Comparison of ENCODE assay signal across 8 cellular contexts in the genomic region with DNA sequence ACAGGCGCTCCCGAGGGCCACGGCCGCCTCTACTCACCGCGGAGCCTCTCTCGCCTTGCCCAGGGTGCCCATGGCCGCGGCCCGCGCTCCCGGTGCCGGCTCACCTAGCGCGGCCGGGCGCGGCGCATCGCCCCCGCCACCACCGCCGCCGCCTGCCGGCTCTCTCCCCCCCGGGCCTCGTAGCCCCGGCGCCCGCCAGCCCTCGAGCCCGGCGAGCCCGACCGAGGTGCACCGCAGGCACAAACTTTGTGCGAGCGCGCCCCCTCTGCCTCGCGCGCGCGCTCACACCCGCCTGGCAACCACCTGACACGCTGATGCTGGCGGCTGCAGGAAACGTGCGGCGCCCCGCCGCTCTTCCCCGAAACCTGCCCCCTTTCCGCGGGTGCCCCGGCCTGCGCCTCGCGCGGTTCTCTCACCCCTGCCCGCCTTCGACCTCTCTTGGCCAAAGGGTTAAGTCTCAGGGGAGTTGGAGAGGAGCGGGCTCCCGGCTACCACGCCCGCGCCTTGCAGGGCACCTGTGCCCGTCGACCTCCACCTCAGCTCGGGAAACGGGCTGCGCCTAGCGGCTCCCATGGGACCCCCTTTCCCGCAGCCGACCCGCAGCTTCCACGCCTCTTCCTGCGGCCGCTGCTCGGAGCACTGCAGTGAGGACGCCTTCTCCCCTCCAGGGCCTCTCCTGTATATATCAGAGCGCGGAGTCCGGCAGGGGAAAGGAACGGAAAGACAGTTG. TPM values are rescaled to one million over a fixed set of nuclear protein-coding genes. Genes with fewer than 3 reads are reported as not detected.
DNase-seq lines count a peak whose midpoint lies in the region; ATAC-seq, FAIRE-seq and TF ChIP-seq lines count a peak whose summit lies in the region.

A gene (minus strand): TSS at position 258 of the 730 bp plus-strand sequence. CDS start 186 bp downstream, at position 72.

- in situ Hi-C loops in G401 (cut with HindIII; ENCODE audit: low sequenced_read_pairs), result no loop called here

- H3K27ac ChIP-seq in body of pancreas, result peak within 1 kb of the TSS; percentile 18 to 77 (median 66)

- no peaks in the 10 kb centered on the region for H3K9me3 ChIP-seq in body of pancreas

- WGBS in body of pancreas, 2 donors, result 3 to 10% methylated on average over 15 to 60 of the region's 85 CpGs

- no peaks in the 10 kb centered on the region for H3K27me3 ChIP-seq in body of pancreas

- FAIRE-seq in RCC 7860 (lab: Jason Lieb, UNC), result no peak

- TF ChIP-seq CTCF in body of pancreas (IDR thresholded peaks at IDR 0.05), result peak in 4 of 7 experiments; percentile 5 to 64 (median 37)

- peaks cover 11% of the 10 kb centered on the region for H3K4me1 ChIP-seq in body of pancreas

- peak within 1 kb of the TSS; percentile 30 to 76 for H3K4me3 ChIP-seq in body of pancreas

- DNase-seq in G401 (ENCODE audit: low spot score), result peak; percentile 69
- DNase-seq in HuH-7 (ENCODE audit: low spot score), result peak; percentile 64
- DNase-seq in T-helper 9 cell, result peak; percentile 83
- peak; percentile 68 to 85 (median 77) for DNase-seq in body of pancreas
- peak; percentile 50 for DNase-seq in iris pigment epithelial cell (ENCODE audit: low read depth)
- DNase-seq in stimulated activated CD4-positive, alpha-beta T cell treated with anti-CD3 and anti-CD28 coated beads, Interleukin-15, amount 100 ng/mL, for 48 hours (ENCODE audit: low read depth in 2 of 2), result peak; percentile 68 to 82
- DNase-seq in RCC 7860 (ENCODE audit: low spot score), result no peak

- no peaks in the 10 kb centered on the region for H3K36me3 ChIP-seq in body of pancreas (replicated peaks in 1 of 2; ENCODE audit: insufficient read depth in 1 of 2, low read depth in 2 of 2)

- intact Hi-C loops in body of pancreas (cut with DNase I), result no loop called here

- no peak for TF ChIP-seq POLR2A in body of pancreas (IDR thresholded peaks at IDR 0.05)

- ATAC-seq in GM21515 (IDR thresholded peaks at IDR 0.05; ENCODE audit: unreplicated experiment) (peak; percentile 68), body of pancreas (peak; percentile 87)

RNA-seq across cellular contexts. Expression of the gene that starts here (rescaled TPM):
- total RNA-seq in G401 (2014; rRNA removed; shearing (Covaris generic)), result not detected in 2 replicates
- total RNA-seq in body of pancreas, result 10 to 100 TPM in 1 of 2 donors, 1 to 10 TPM in 1; 1.3 to 15.5 TPM

Comparison
In these comparisons a context has a peak if more than half of its experiments do, and no peak if none do; other contexts are left out.
1. Peak in DNase-seq in G401; RNA of the gene not detected or under 1 TPM.